ENCODE assay signal across 1 cellular context in the genomic region with DNA sequence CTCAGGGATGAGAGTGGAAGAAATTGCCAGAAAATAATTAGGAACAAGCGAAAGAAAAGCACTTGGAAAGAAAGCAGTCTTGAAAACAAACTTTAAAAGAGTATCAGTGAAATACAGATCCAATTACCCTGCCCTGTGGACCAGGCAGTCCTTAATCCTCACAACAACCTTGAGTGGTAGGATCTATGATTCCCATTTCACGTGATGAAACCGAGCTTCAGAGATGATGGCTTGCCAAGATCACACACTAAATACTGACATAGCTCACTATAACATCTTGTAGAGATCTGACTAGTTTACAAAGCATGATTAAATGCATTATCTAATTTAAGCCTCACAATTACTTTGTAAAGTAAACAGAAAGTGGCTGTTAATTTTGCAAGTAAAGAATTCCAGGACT.
TF ChIP-seq lines count a peak whose summit lies in the region.

No MANE protein-coding gene starts in this region.

TF ChIP-seq in IMR-90, 13 proteins besides CTCF, POLR2A, EP300 and RAD21:
- TF ChIP-seq, protein P1, sequence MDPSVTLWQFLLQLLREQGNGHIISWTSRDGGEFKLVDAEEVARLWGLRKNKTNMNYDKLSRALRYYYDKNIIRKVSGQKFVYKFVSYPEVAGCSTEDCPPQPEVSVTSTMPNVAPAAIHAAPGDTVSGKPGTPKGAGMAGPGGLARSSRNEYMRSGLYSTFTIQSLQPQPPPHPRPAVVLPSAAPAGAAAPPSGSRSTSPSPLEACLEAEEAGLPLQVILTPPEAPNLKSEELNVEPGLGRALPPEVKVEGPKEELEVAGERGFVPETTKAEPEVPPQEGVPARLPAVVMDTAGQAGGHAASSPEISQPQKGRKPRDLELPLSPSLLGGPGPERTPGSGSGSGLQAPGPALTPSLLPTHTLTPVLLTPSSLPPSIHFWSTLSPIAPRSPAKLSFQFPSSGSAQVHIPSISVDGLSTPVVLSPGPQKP (IDR thresholded peaks at IDR 0.05; ENCODE audit: borderline replicate concordance, low read depth, low read length), result no peak
- no peak for TF ChIP-seq RCOR1 (IDR thresholded peaks at IDR 0.05; ENCODE audit: insufficient replicate concordance, low read length)
- no peak for TF ChIP-seq SMC3 (IDR thresholded peaks at IDR 0.05; ENCODE audit: low read depth, low read length)
- no peak for TF ChIP-seq MAZ (IDR thresholded peaks at IDR 0.05; ENCODE audit: borderline replicate concordance, low read depth, low read length)
- no peak for TF ChIP-seq BHLHE40 (IDR thresholded peaks at IDR 0.05; ENCODE audit: low read depth, low read length)
TF ChIP-seq in IMR-90: peak in this region for 0.
